In the genomic region with DNA sequence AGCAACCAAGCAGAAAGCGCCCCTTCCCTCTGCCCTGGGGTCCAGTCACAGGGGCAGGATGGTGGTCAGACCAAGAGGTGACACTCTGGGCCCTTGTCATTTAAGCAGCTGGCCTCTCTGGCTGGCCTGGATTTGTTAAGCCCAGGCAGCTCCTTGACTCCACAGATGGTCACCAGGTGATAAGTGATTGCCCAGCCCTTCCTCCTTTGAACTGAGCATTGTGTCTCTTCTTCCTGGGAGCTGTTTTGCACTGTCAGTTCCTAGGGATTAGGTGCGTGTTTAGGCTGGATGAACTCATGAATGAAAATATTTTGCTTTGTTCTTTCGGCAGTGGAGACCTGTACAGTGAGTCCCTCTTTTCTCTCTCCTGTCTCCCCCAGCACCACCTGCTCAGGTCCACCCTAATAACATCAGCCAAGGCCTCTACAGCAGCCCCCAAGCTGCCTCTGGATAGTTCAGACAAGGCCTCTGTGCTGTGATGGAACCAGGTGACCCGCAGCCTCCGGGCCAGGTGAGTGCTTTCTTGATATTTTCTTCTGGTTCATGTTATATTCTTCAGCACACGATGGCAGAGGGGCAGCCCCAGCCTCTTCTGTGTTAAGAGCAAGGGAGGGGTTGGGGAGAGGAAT, we compare ENCODE assay signal across 22 cellular contexts.
A peak's percentile ranks its signal among the peaks of the same experiment; 100 is the strongest.
DNase-seq lines count a peak whose midpoint lies in the region; ATAC-seq, FAIRE-seq and TF ChIP-seq lines count a peak whose summit lies in the region.
"Had no signal": no experiment of that assay in that cellular context is flagged by ENCODE, and none has a peak within 500 bp of the region (broad histone marks: within the 10 kb centered on the region; RNA-seq: fewer than 3 reads in every experiment).

No MANE protein-coding gene starts in this region.

- H2AFZ ChIP-seq in parathyroid adenoma = peak overlapping the region; percentile 61

- H3K4me1 ChIP-seq in parathyroid adenoma (peaks cover 6% of the 10 kb centered on the region), kidney (ENCODE audit: control insufficient read depth in 1 of 2, insufficient read depth in 1 of 2, low read depth in 1 of 2, low read length in 2 of 2) (no peaks in the 10 kb centered on the region)
- H3K4me1 ChIP-seq: A549 had no signal

- H3K4me1 Mint-ChIP-seq in dendritic cell treated with granulocyte-macrophage colony-stimulating factor and Interleukin-4, amounts not matched to agents 40 ng/mL and 50 ng/mL, for 4 days (ENCODE audit: low read depth) = peaks cover 20% of the 10 kb centered on the region
- H3K4me1 Mint-ChIP-seq: CD14-positive monocyte had no signal

- no peak overlapping the region for H3K4me3 Mint-ChIP-seq in dendritic cell treated with granulocyte-macrophage colony-stimulating factor and Interleukin-4, amounts not matched to agents 40 ng/mL and 50 ng/mL, for 4 days
- H3K4me3 Mint-ChIP-seq: CD14-positive monocyte had no signal

- intact Hi-C loops in dendritic cell treated with granulocyte-macrophage colony-stimulating factor and Interleukin-4, amounts not matched to agents 40 ng/mL and 50 ng/mL, for 4 days (cut with micrococcal nuclease) = no loop called here
- intact Hi-C loops in kidney (cut with DNase I) = no loop called here

- no peaks in the 10 kb centered on the region for H3K9me3 Mint-ChIP-seq in dendritic cell treated with granulocyte-macrophage colony-stimulating factor and Interleukin-4, amounts not matched to agents 40 ng/mL and 50 ng/mL, for 4 days
- H3K9me3 Mint-ChIP-seq: CD14-positive monocyte had no signal

- TF ChIP-seq CTCF in parathyroid adenoma (IDR thresholded peaks at IDR 0.05) = no peak
- TF ChIP-seq CTCF in kidney (IDR thresholded peaks at IDR 0.05; ENCODE audit: borderline replicate concordance, extremely low read depth, insufficient read depth) = no peak

- H3K4me3 ChIP-seq in parathyroid adenoma (ENCODE audit: low read depth, low read length) (no peak overlapping the region), kidney (ENCODE audit: low read length in 2 of 2) (no peak overlapping the region)
- H3K4me3 ChIP-seq: A549 had no signal

- H3K79me2 ChIP-seq in parathyroid adenoma = no peaks in the 10 kb centered on the region

- H3K9ac ChIP-seq in parathyroid adenoma (no peak overlapping the region), kidney (ENCODE audit: low read length in 2 of 2) (no peak overlapping the region)

- no peak overlapping the region for H3K4me2 ChIP-seq in parathyroid adenoma (ENCODE audit: low read length)
- H3K4me2 ChIP-seq: A549 had no signal

- H3K36me3 Mint-ChIP-seq in dendritic cell treated with granulocyte-macrophage colony-stimulating factor and Interleukin-4, amounts not matched to agents 40 ng/mL and 50 ng/mL, for 4 days (ENCODE audit: low read depth) = no peaks in the 10 kb centered on the region
- H3K36me3 Mint-ChIP-seq: CD14-positive monocyte had no signal

- H3K27ac ChIP-seq in parathyroid adenoma = no peak overlapping the region
- no peak overlapping the region for H3K27ac ChIP-seq in kidney (ENCODE audit: low read depth in 2 of 2, low read length in 2 of 2)
- H3K27ac ChIP-seq: A549 had no signal

- DNase-seq in NCI-H82 (lab: John Stamatoyannopoulos, UW) (peak; percentile 51), NCI-H82 treated with DMSO at 0.1 percent for 48 hours (lab: John Stamatoyannopoulos, UW; ENCODE audit: unreplicated experiment) (no peak), SHP77 (lab: John Stamatoyannopoulos, UW) (peak; percentile 62 to 66), kidney (no peak), anterior cingulate cortex (lab: John Stamatoyannopoulos, UW) (no peak)
- DNase-seq: Calu3, DMS79 treated with DMSO at 0.1 percent for 48 hours, Karpas-422, MM.1S, NCI-H1105 treated with DMSO at 0.1 percent for 48 hours, NCI-H1930, NCI-H526 treated with DMSO at 0.1 percent for 48 hours, SIG-M5 had no signal

- no peaks in the 10 kb centered on the region for H3K36me3 ChIP-seq in parathyroid adenoma (ENCODE audit: control insufficient read depth, insufficient read depth, low read length)
- H3K36me3 ChIP-seq in kidney (ENCODE audit: control insufficient read depth in 1 of 2, insufficient read depth in 2 of 2, low read length in 2 of 2) = no peaks in the 10 kb centered on the region

- H3K27me3 Mint-ChIP-seq in dendritic cell treated with granulocyte-macrophage colony-stimulating factor and Interleukin-4, amounts not matched to agents 40 ng/mL and 50 ng/mL, for 4 days = peaks cover 61% of the 10 kb centered on the region

- no peaks in the 10 kb centered on the region for H3K9me3 ChIP-seq in parathyroid adenoma (ENCODE audit: control insufficient read depth, low read length)
- H3K9me3 ChIP-seq in kidney (ENCODE audit: control insufficient read depth in 1 of 2, low read length in 2 of 2) = no peaks in the 10 kb centered on the region
- H3K9me3 ChIP-seq: A549 had no signal

- FAIRE-seq in kidney (lab: Jason Lieb, UNC) = no peak
- FAIRE-seq: A549, G401.6, GM12891, GM19239, RCC 7860 had no signal

- no peak for ATAC-seq in GM21367 (IDR thresholded peaks at IDR 0.05; ENCODE audit: unreplicated experiment)

- H3K27me3 ChIP-seq in parathyroid adenoma (ENCODE audit: control insufficient read depth, insufficient read depth, low read length) = no peaks in the 10 kb centered on the region

- H3K27ac Mint-ChIP-seq in dendritic cell treated with granulocyte-macrophage colony-stimulating factor and Interleukin-4, amounts not matched to agents 40 ng/mL and 50 ng/mL, for 4 days = peak overlapping the region; percentile 27

Comparison
In these comparisons a context has a peak if more than half of its experiments do, and no peak if none do; other contexts are left out.
1. DNase-seq: peak in NCI-H82 (single experiment) and SHP77 (2 of 2); none in NCI-H82 treated with DMSO at 0.1 percent for 48 hours (single experiment), kidney (single experiment) and anterior cingulate cortex (0 of 58).